Comparison of ENCODE assay signal across 2 cellular contexts in genomic region chr2:224583033-224583432, GRCh38.
A peak's percentile ranks its signal among the peaks of the same experiment; 100 is the strongest.
TF ChIP-seq lines count a peak whose summit lies in the region.

No MANE protein-coding gene starts in this region.

TF ChIP-seq in GM12878, 131 proteins besides CTCF, POLR2A, EP300 and RAD21:
- TF ChIP-seq MLLT1 (IDR thresholded peaks at IDR 0.05) = peak; percentile 99
- TF ChIP-seq ZBTB33 (IDR thresholded peaks at IDR 0.05) = peak; percentile 57; the same call in 1 of the 2 replicates

TF ChIP-seq in HepG2, 621 proteins besides CTCF, POLR2A, EP300 and RAD21:
- TF ChIP-seq POGZ (CRISPR knock-in tag; IDR thresholded peaks at IDR 0.05) = 0 out of 2 replicates have a peak, but pooled peaks have one; percentile 19
- peak; percentile 33; the same call in 1 of the 2 replicates for TF ChIP-seq ZNF460 (CRISPR knock-in tag; IDR thresholded peaks at IDR 0.05; ENCODE audit: borderline replicate concordance)
- TF ChIP-seq PRPF4 (IDR thresholded peaks at IDR 0.05; ENCODE audit: low read depth, low read length, poor library complexity, severe bottlenecking) = peak; percentile 24
- TF ChIP-seq GABPB1 (CRISPR knock-in tag; IDR thresholded peaks at IDR 0.05) = peak; percentile 15; the same call in 1 of the 2 replicates
- 0 out of 2 replicates have a peak, but pooled peaks have one; percentile 6 for TF ChIP-seq ZNF784 (CRISPR knock-in tag; IDR thresholded peaks at IDR 0.05; ENCODE audit: borderline replicate concordance)
- TF ChIP-seq ZBTB33 (CRISPR knock-in tag; IDR thresholded peaks at IDR 0.05) = peak; percentile 73; the same call in 1 of the 2 replicates
- peak; percentile 86 for TF ChIP-seq ZBTB38 (CRISPR knock-in tag; IDR thresholded peaks at IDR 0.05)
